In the genomic region with DNA sequence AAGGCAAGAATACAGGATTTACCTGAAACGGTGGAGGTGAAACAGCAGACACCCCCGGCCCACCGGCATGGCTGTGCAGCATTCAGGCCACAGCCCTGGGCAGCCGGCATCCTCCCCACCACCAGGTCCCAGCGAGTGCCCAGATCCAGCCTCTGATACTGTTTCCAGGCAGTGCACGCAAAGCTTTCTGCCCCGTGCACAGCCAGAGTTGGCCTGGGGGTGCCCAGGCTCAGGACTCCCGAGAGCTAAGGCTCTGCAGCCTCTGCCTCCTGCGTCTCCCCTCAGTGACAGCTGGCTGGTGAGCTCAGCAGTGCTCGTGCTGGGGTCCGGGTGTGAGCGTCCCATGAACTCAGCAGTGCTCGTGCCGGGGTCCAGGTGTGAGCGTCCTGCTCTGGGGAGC, we compare ENCODE assay signal across 29 cellular contexts.
DNase-seq lines count a peak whose midpoint lies in the region; ATAC-seq and TF ChIP-seq lines count a peak whose summit lies in the region.
"Had no signal": no experiment of that assay in that cellular context is flagged by ENCODE, and none has a peak within 500 bp of the region (broad histone marks: within the 10 kb centered on the region; RNA-seq: fewer than 3 reads in every experiment).

No MANE protein-coding gene starts in this region.

- no peaks in the 10 kb centered on the region for H3K4me1 ChIP-seq in upper lobe of left lung
- H3K4me1 ChIP-seq: ascending aorta, BE2C, esophagus muscularis mucosa, foreskin keratinocyte, HAP-1, heart right ventricle had no signal

- H3K27ac ChIP-seq in upper lobe of left lung = no peak overlapping the region
- H3K27ac ChIP-seq: ascending aorta, cardiac muscle cell, esophagus muscularis mucosa, foreskin keratinocyte, heart right ventricle, RWPE1, thyroid gland had no signal

- H3K9me3 ChIP-seq in upper lobe of left lung = no peaks in the 10 kb centered on the region
- H3K9me3 ChIP-seq: ascending aorta, BE2C, HAP-1, thyroid gland had no signal

- DNase-seq in activated naive CD8-positive, alpha-beta T cell treated with anti-CD3 and anti-CD28 coated beads, Interleukin-2, amount 10 ng/mL, durations not matched to agents 7 days and 5 days = peak; percentile 12
- DNase-seq in activated naive CD8-positive, alpha-beta T cell treated with anti-CD3 and anti-CD28 coated beads for 36 hours = no peak
- DNase-seq in activated CD8-positive, alpha-beta memory T cell treated with anti-CD3 and anti-CD28 coated beads, Interleukin-2, amount 50 U/mL, for 48 hours = peak; percentile 33
- DNase-seq in mesenteric fat pad (ENCODE audit: low spot score) (peak; percentile 76), upper lobe of left lung (peak; percentile 11 to 53), NCI-H2196 (lab: John Stamatoyannopoulos, UW; ENCODE audit: unreplicated experiment) (no peak), C1 segment of cervical spinal cord (lab: John Stamatoyannopoulos, UW) (no peak)
- DNase-seq: ACHN; activated CD4-positive, alpha-beta T cell treated with anti-CD3 and anti-CD28 coated beads for 4 hours; BE2C; cortex of kidney; DMS53; foreskin keratinocyte; mesenchymal stem cell; NCI-H1436; NCI-H446 treated with DMSO at 0.1 percent for 48 hours; NCI-H82; stimulated activated naive CD8-positive, alpha-beta T cell treated with anti-CD3 and anti-CD28 coated beads, Interleukin-15, Interleukin-2, amounts not matched to agents 100 U/mL and 50 U/mL, for 24 hours; thyroid gland had no signal

- H3K4me3 ChIP-seq in upper lobe of left lung = no peak overlapping the region
- H3K4me3 ChIP-seq: ascending aorta, cardiac muscle cell, esophagus muscularis mucosa, HAP-1, heart right ventricle, thyroid gland had no signal

- H3K4me1 Mint-ChIP-seq in activated naive CD8-positive, alpha-beta T cell treated with anti-CD3 and anti-CD28 coated beads, Interleukin-2, amount 10 ng/mL, durations not matched to agents 7 days and 5 days = no peaks in the 10 kb centered on the region
- H3K4me1 Mint-ChIP-seq in activated naive CD8-positive, alpha-beta T cell treated with anti-CD3 and anti-CD28 coated beads for 36 hours = no peaks in the 10 kb centered on the region
- H3K4me1 Mint-ChIP-seq: activated T-helper 17 cell treated with anti-CD3 and anti-CD28 coated beads, Interleukin-2, amount 50 U/mL, for 72 hours had no signal

- POLR2A ChIA-PET in activated naive CD8-positive, alpha-beta T cell treated with anti-CD3 and anti-CD28 coated beads, Interleukin-2, amount 10 ng/mL, durations not matched to agents 7 days and 5 days (lab: Charles Lee) = no interaction called here

- ATAC-seq in activated naive CD8-positive, alpha-beta T cell treated with anti-CD3 and anti-CD28 coated beads, Interleukin-2, amount 10 ng/mL, durations not matched to agents 7 days and 5 days (ENCODE audit: low read depth) = no peak
- no peak for ATAC-seq in upper lobe of left lung (ENCODE audit: low FRiP score in 2 of 2)
- no peak for ATAC-seq in GM19397 (IDR thresholded peaks at IDR 0.05; ENCODE audit: unreplicated experiment)
- ATAC-seq: activated naive CD4-positive, alpha-beta T cell treated with anti-CD3 and anti-CD28 coated beads, Interleukin-2, amount 50 U/mL, for 72 hours; activated T-helper 17 cell treated with anti-CD3 and anti-CD28 coated beads, Interleukin-2, amount 50 U/mL, for 72 hours; foreskin keratinocyte; heart right ventricle; stimulated activated naive CD8-positive, alpha-beta T cell treated with anti-CD3 and anti-CD28 coated beads, Interleukin-15, Interleukin-2, amounts not matched to agents 100 U/mL and 50 U/mL, for 24 hours had no signal

- no peak for TF ChIP-seq EP300 in upper lobe of left lung (IDR thresholded peaks at IDR 0.05)

- no peaks in the 10 kb centered on the region for H3K36me3 Mint-ChIP-seq in activated naive CD8-positive, alpha-beta T cell treated with anti-CD3 and anti-CD28 coated beads, Interleukin-2, amount 10 ng/mL, durations not matched to agents 7 days and 5 days
- H3K36me3 Mint-ChIP-seq in activated naive CD8-positive, alpha-beta T cell treated with anti-CD3 and anti-CD28 coated beads for 36 hours = no peaks in the 10 kb centered on the region

- H3K27ac Mint-ChIP-seq in activated naive CD8-positive, alpha-beta T cell treated with anti-CD3 and anti-CD28 coated beads, Interleukin-2, amount 10 ng/mL, durations not matched to agents 7 days and 5 days = no peak overlapping the region
- no peak overlapping the region for H3K27ac Mint-ChIP-seq in activated naive CD8-positive, alpha-beta T cell treated with anti-CD3 and anti-CD28 coated beads for 36 hours
- H3K27ac Mint-ChIP-seq: activated naive CD4-positive, alpha-beta T cell treated with anti-CD3 and anti-CD28 coated beads, Interleukin-2, amount 50 U/mL, for 72 hours; activated T-helper 17 cell treated with anti-CD3 and anti-CD28 coated beads, Interleukin-2, amount 50 U/mL, for 72 hours; progenitor cell of endocrine pancreas had no signal

- H3K9me3 Mint-ChIP-seq in activated naive CD8-positive, alpha-beta T cell treated with anti-CD3 and anti-CD28 coated beads, Interleukin-2, amount 10 ng/mL, durations not matched to agents 7 days and 5 days = peaks cover 7% of the 10 kb centered on the region
- H3K9me3 Mint-ChIP-seq in activated naive CD8-positive, alpha-beta T cell treated with anti-CD3 and anti-CD28 coated beads for 36 hours = peaks cover 4% of the 10 kb centered on the region
- H3K9me3 Mint-ChIP-seq: activated T-helper 17 cell treated with anti-CD3 and anti-CD28 coated beads, Interleukin-2, amount 50 U/mL, for 72 hours had no signal

- H3K27me3 Mint-ChIP-seq in activated naive CD8-positive, alpha-beta T cell treated with anti-CD3 and anti-CD28 coated beads, Interleukin-2, amount 10 ng/mL, durations not matched to agents 7 days and 5 days = peaks cover 14% of the 10 kb centered on the region
- H3K27me3 Mint-ChIP-seq in activated naive CD8-positive, alpha-beta T cell treated with anti-CD3 and anti-CD28 coated beads for 36 hours = peaks cover 30% of the 10 kb centered on the region

- no peak for TF ChIP-seq CTCF in upper lobe of left lung (IDR thresholded peaks at IDR 0.05)

- no peaks in the 10 kb centered on the region for H3K36me3 ChIP-seq in upper lobe of left lung
- H3K36me3 ChIP-seq: ascending aorta, BE2C, cardiac muscle cell, esophagus muscularis mucosa, HAP-1, heart right ventricle, thyroid gland had no signal

- 83 to 87% methylated on average over 7 to 15 of the region's 15 CpGs for WGBS in upper lobe of left lung, 2 donors

- no peaks in the 10 kb centered on the region for H3K27me3 ChIP-seq in upper lobe of left lung
- H3K27me3 ChIP-seq: ascending aorta, cardiac muscle cell, thyroid gland had no signal

- H3K4me3 Mint-ChIP-seq in activated naive CD8-positive, alpha-beta T cell treated with anti-CD3 and anti-CD28 coated beads, Interleukin-2, amount 10 ng/mL, durations not matched to agents 7 days and 5 days = no peak overlapping the region
- no peak overlapping the region for H3K4me3 Mint-ChIP-seq in activated naive CD8-positive, alpha-beta T cell treated with anti-CD3 and anti-CD28 coated beads for 36 hours
- H3K4me3 Mint-ChIP-seq: activated T-helper 17 cell treated with anti-CD3 and anti-CD28 coated beads, Interleukin-2, amount 50 U/mL, for 72 hours had no signal

- TF ChIP-seq POLR2A in upper lobe of left lung (IDR thresholded peaks at IDR 0.05) = no peak

Comparison
In these comparisons a context has a peak if more than half of its experiments do, and no peak if none do; other contexts are left out.
1. DNase-seq: peak in activated naive CD8-positive, alpha-beta T cell treated with anti-CD3 and anti-CD28 coated beads, Interleukin-2, amount 10 ng/mL, durations not matched to agents 7 days and 5 days (single experiment), activated CD8-positive, alpha-beta memory T cell treated with anti-CD3 and anti-CD28 coated beads, Interleukin-2, amount 50 U/mL, for 48 hours (single experiment), mesenteric fat pad (single experiment) and upper lobe of left lung (2 of 2); none in activated naive CD8-positive, alpha-beta T cell treated with anti-CD3 and anti-CD28 coated beads for 36 hours (single experiment), NCI-H2196 (single experiment) and C1 segment of cervical spinal cord (0 of 14).